ENCODE assay signal across 8 cellular contexts in the genomic region with DNA sequence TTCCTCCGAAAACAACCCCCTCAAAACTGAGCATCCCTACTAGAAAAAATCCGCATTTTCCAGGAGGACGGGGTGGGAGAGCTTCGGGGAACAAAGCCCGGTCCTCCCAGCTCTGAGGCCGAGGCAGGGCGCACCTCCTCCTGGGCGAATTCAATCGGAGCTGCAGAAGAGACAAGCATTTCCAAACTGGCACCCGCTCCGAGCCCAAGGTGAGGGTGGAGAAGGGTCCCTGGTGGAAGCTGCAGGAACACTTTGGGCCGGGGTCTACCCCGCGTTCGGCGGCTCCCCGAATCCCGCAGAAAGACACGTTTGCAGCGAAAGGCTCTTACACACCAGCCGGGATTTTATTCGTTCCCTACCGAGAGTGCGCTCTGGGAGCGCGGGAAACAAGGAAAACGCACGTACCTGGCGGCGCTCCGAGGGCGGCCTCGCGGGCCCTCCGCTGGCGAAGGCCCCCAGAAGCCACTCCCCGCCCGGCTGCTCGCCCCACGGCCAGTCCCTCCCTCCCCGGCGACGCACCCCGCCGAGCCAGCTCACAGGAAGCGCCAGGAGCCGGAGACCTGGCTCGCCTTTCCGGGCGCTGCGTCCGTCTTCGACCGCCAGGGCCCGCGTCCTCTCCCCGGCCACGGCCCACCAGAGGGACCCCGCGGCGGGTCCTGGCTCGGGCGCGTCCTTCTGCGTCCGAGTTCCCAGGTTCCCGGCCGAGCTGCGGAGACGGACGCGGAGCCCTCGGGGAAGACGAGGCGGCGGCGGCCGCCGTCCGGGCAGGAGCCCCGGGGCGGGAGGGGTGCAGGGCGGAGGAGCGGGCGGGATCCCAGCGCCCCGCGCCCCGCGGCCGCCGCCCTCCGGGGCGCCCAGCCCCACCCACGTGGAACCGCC. TPM values are rescaled to one million over a fixed set of nuclear protein-coding genes. Genes with fewer than 3 reads are reported as not detected.
DNase-seq lines count a peak whose midpoint lies in the region; FAIRE-seq and TF ChIP-seq lines count a peak whose summit lies in the region.

No MANE protein-coding gene starts in this region.

- POLR2A ChIA-PET in HEK293T (lab: Yijun Ruan, JAX), result interaction anchor here (0.7 to 1.3 kb wide), 4 partner anchors 10 to 49 kb away, joined by 3 to 5 read pairs (median 4); a partner anchor contains a TSS

- H3K27me3 ChIP-seq in small intestine (ENCODE audit: control insufficient read depth in 2 of 2, insufficient read depth in 2 of 2, low read length in 2 of 2), result no peaks in the 10 kb centered on the region

- peaks cover 0 to 8% of the 10 kb centered on the region in 2 donors for H3K4me1 ChIP-seq in small intestine (ENCODE audit: control insufficient read depth in 2 of 2, insufficient read depth in 1 of 2, low read depth in 1 of 2, low read length in 1 of 2)

- H3K4me3 ChIP-seq in small intestine (ENCODE audit: low read depth in 1 of 2, low read length in 2 of 2), result peak overlapping the region; percentile 68 to 69

- 1% methylated on average over 57 to 96 of the region's 96 CpGs for WGBS in small intestine, 3 donors

- CTCF ChIA-PET in HEK293T (lab: Yijun Ruan, JAX), result no interaction called here

- DNase-seq in NCI-H187 (lab: John Stamatoyannopoulos, UW) (peak; percentile 48 to 67), NCI-H187 treated with DMSO at 0.1 percent for 48 hours (lab: John Stamatoyannopoulos, UW) (no peak), HEK293T (ENCODE audit: extremely low spot score) (peak; percentile 70), NCI-H1092 (lab: John Stamatoyannopoulos, UW) (peak; percentile 64), T-helper 2 cell (peak in 3 of 5 experiments; percentile 24 to 55 (median 38)), caudate nucleus (lab: John Stamatoyannopoulos, UW) (peak in 38 of 61 donors; percentile 28 to 83 (median 66)), inferior parietal cortex (ENCODE audit: extremely low spot score) (peak; percentile 56), small intestine (peak; percentile 87)

- no peaks in the 10 kb centered on the region for H3K9me3 ChIP-seq in small intestine (ENCODE audit: control insufficient read depth, low read depth)

- no peaks in the 10 kb centered on the region for H3K36me3 ChIP-seq in small intestine (ENCODE audit: control insufficient read depth in 2 of 2, insufficient read depth in 2 of 2, low read length in 2 of 2)

- no peak for FAIRE-seq in small intestine (lab: Jason Lieb, UNC)

- H3K27ac ChIP-seq in caudate nucleus (ENCODE audit: low read depth, low read length), result peak overlapping the region; percentile 76
- H3K27ac ChIP-seq in small intestine (ENCODE audit: low read depth in 1 of 2, low read length in 1 of 2), result peak overlapping the region; percentile 94 to 98

TF ChIP-seq in HEK293T, 16 proteins besides CTCF, POLR2A, EP300 and RAD21:
- peak; percentile 45 for TF ChIP-seq L3MBTL2 (conservative IDR thresholded peaks at IDR 0.05)
- no peak for TF ChIP-seq ELF4 (IDR thresholded peaks at IDR 0.05)

RNA-seq across cellular contexts. Expression of a gene that starts 49.8 kb away (rescaled TPM):
- 10 to 100 TPM in 1 of 3 donors, 1 to 10 TPM in 2; 2.2 to 13.4 (median 6.3) TPM for polyA plus RNA-seq in small intestine

RNA-seq across cellular contexts. Expression of a gene that starts 50.3 kb away (rescaled TPM):
- 10 to 100 TPM; 48.4 to 79.9 (median 78.5) TPM for polyA plus RNA-seq in small intestine
